In the genomic region with DNA sequence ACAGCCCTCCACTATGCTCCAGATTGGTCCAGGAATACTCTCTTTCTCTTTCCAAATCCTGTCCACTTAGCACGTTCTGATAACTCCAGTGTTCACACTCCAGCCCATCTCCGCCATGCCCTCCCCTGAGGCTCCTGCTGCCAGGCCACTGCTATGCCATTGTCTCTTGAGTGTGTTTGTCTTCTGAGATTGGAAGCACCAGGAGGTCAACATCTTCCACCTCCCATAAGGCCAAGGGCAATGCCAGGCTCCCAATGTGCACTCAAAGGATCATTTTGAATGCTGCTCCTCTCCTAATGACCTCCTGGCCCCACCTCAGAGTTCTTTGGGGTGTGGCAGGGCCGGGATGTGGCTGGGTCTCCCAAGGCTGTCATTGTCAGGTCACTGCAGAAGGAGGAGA, we compare ENCODE assay signal across 11 cellular contexts. TPM values are rescaled to one million over a fixed set of nuclear protein-coding genes. Genes with fewer than 3 reads are reported as not detected.
DNase-seq lines count a peak whose midpoint lies in the region; ATAC-seq and TF ChIP-seq lines count a peak whose summit lies in the region.
"Had no signal": no experiment of that assay in that cellular context is flagged by ENCODE, and none has a peak within 500 bp of the region (broad histone marks: within the 10 kb centered on the region; RNA-seq: fewer than 3 reads in every experiment).

No MANE protein-coding gene starts in this region.

- H3K18ac ChIP-seq in H9 (ENCODE audit: insufficient read length, low read depth, low read length), result no peak overlapping the region

- no peak overlapping the region for H3K27ac ChIP-seq in BLaER1
- no peak overlapping the region for H3K27ac ChIP-seq in H9 (ENCODE audit: insufficient read length, low read depth, low read length)
- no peak overlapping the region for H3K27ac ChIP-seq in duodenal mucosa (ENCODE audit: low read depth, low read length)
- H3K27ac ChIP-seq: prostate gland, WERI-Rb-1 had no signal

- H2BK120ac ChIP-seq in H9 (ENCODE audit: low read depth, low read length, poor library complexity, severe bottlenecking), result no peak overlapping the region

- H4K20me1 ChIP-seq in BLaER1 (peaks cover 37% of the 10 kb centered on the region), H9 (ENCODE audit: control insufficient read depth, insufficient read depth, insufficient read length) (no peaks in the 10 kb centered on the region)

- WGBS in H9 (ENCODE audit: extremely low coverage, insufficient read length, low lambda C conversion rate), result no CpG with 5 or more reads among the region's 3 CpGs

- H2AFZ ChIP-seq in H9 (ENCODE audit: low read length), result no peak overlapping the region

- H3K4me2 ChIP-seq in BLaER1, result peak overlapping the region; percentile 94
- peak overlapping the region; percentile 65 for H3K4me2 ChIP-seq in H9 (ENCODE audit: insufficient read depth, insufficient read length, low read length)

- H4K91ac ChIP-seq in H9 (ENCODE audit: insufficient read length, low read depth, low read length), result no peak overlapping the region

- no peak overlapping the region for H2AK5ac ChIP-seq in H9 (ENCODE audit: insufficient read length, low read length)

- H3K36me3 Mint-ChIP-seq in H9 (ENCODE audit: insufficient read depth in 1 of 3, low read depth in 3 of 3) (no peaks in the 10 kb centered on the region), nephron (ENCODE audit: low read depth) (no peaks in the 10 kb centered on the region)

- H3K4ac ChIP-seq in H9 (ENCODE audit: low read depth, low read length), result no peak overlapping the region

- H3K9me3 ChIP-seq in BLaER1, result no peaks in the 10 kb centered on the region
- no peaks in the 10 kb centered on the region for H3K9me3 ChIP-seq in H9 (ENCODE audit: control insufficient read depth, low read depth, low read length)
- no peaks in the 10 kb centered on the region for H3K9me3 ChIP-seq in duodenal mucosa (ENCODE audit: control insufficient read depth in 1 of 2, low read length in 2 of 2)
- H3K9me3 ChIP-seq: prostate gland had no signal

- H3K27me3 ChIP-seq in BLaER1 (peaks cover 40% of the 10 kb centered on the region), H9 (ENCODE audit: insufficient read depth, low read length) (peaks cover 27% of the 10 kb centered on the region), duodenal mucosa (ENCODE audit: control insufficient read depth in 1 of 2, insufficient read depth in 2 of 2, low read length in 2 of 2) (peaks cover 0 to 5% of the 10 kb centered on the region in 2 donors)

- no peak overlapping the region for H4K5ac ChIP-seq in H9 (ENCODE audit: insufficient read length, low read depth, low read length)

- no peak overlapping the region for H4K8ac ChIP-seq in H9 (replicated peaks; ENCODE audit: insufficient read length, low read depth, low read length)

- H3K4me3 Mint-ChIP-seq in H9, result peak overlapping the region; percentile 41 to 75; a peak in 4 of 5 replicates
- H3K4me3 Mint-ChIP-seq in nephron, result peak overlapping the region; percentile 10 to 52 (median 50)

- H3K79me2 ChIP-seq in H9 (ENCODE audit: insufficient read depth, low read length), result no peaks in the 10 kb centered on the region

- no peak overlapping the region for H3K23ac ChIP-seq in H9 (ENCODE audit: insufficient read length, low read depth, low read length)

- no peaks in the 10 kb centered on the region for H3K79me1 ChIP-seq in H9 (ENCODE audit: insufficient read depth, low read depth, low read length, poor library complexity, severe bottlenecking)

- peaks cover 35% of the 10 kb centered on the region for H3K4me1 ChIP-seq in BLaER1
- no peaks in the 10 kb centered on the region for H3K4me1 ChIP-seq in H9 (ENCODE audit: insufficient read depth, low read length)
- H3K4me1 ChIP-seq in duodenal mucosa (ENCODE audit: control insufficient read depth in 1 of 2, insufficient read depth in 2 of 2, low read length in 2 of 2), result peaks cover 48 to 49% of the 10 kb centered on the region in 2 donors

- H3K9ac ChIP-seq in BLaER1 (no peak overlapping the region), H9 (ENCODE audit: extremely low read depth, insufficient read length, low read length) (no peak overlapping the region), duodenal mucosa (ENCODE audit: low read depth in 1 of 2, low read length in 2 of 2) (no peak overlapping the region)

- H3K56ac ChIP-seq in H9 (ENCODE audit: insufficient read length, low read depth, low read length), result no peak overlapping the region

- H2BK20ac ChIP-seq in H9 (ENCODE audit: low read depth, low read length, poor library complexity, severe bottlenecking), result no peak overlapping the region

- H3K4me1 Mint-ChIP-seq in H9, result peaks cover 18 to 20% of the 10 kb centered on the region in 2 experiments
- H3K4me1 Mint-ChIP-seq in nephron, result no peaks in the 10 kb centered on the region

- H2BK15ac ChIP-seq in H9 (ENCODE audit: low read depth, low read length), result no peak overlapping the region

- H3K36me3 ChIP-seq in BLaER1 (no peaks in the 10 kb centered on the region), duodenal mucosa (ENCODE audit: control insufficient read depth in 1 of 2, insufficient read depth in 2 of 2, low read length in 2 of 2) (no peaks in the 10 kb centered on the region)
- H3K36me3 ChIP-seq: prostate gland, WERI-Rb-1 had no signal

- no peak overlapping the region for H2BK5ac ChIP-seq in H9 (ENCODE audit: insufficient read length, low read length)

- ATAC-seq in HG03097 (IDR thresholded peaks at IDR 0.05; ENCODE audit: low FRiP score, unreplicated experiment), result no peak

- no peak overlapping the region for H2BK12ac ChIP-seq in H9 (ENCODE audit: insufficient read length, low read depth, low read length)

- H3K9me3 Mint-ChIP-seq in H9 (no peaks in the 10 kb centered on the region; a peak in 1 of 5 replicates), nephron (no peaks in the 10 kb centered on the region)

- peaks cover 8% of the 10 kb centered on the region for H3K23me2 ChIP-seq in H9 (ENCODE audit: insufficient read length, low read depth, low read length, poor library complexity, severe bottlenecking)

- TF ChIP-seq CTCF in H9 (conservative IDR thresholded peaks at IDR 0.05) (no peak), nephron (IDR thresholded peaks at IDR 0.05; ENCODE audit: unreplicated experiment in 3 of 3) (no peak)

- H3K4me3 ChIP-seq in BLaER1 (no peak overlapping the region), duodenal mucosa (ENCODE audit: low read depth in 1 of 2, low read length in 2 of 2) (peak overlapping the region; percentile 26 to 67)

- H3K14ac ChIP-seq in H9 (ENCODE audit: insufficient read depth, low read length), result no peak overlapping the region

- no peak overlapping the region for H3K27ac Mint-ChIP-seq in H9
- H3K27ac Mint-ChIP-seq in nephron, result no peak overlapping the region

- DNase-seq in H9, result no peak
- no peak for DNase-seq in NCI-H226
- no peak for DNase-seq in SIG-M5 treated with dmso at 0.1 percent for 504 hours (lab: John Stamatoyannopoulos, UW; ENCODE audit: unreplicated experiment)
- no peak for DNase-seq in COLO829 (ENCODE audit: low spot score)
- DNase-seq: SHP77 had no signal

- H3T11ph ChIP-seq in H9 (ENCODE audit: low read length), result no peak overlapping the region

- H3K27me3 Mint-ChIP-seq in H9 (ENCODE audit: low read depth) (peaks cover 53% of the 10 kb centered on the region), nephron (ENCODE audit: low read depth) (peaks cover 90% of the 10 kb centered on the region)

RNA-seq across cellular contexts. Expression of gene IGIP, which starts 19.5 kb away (rescaled TPM):
- 0.52 and 0.53 TPM in 2 replicates for total RNA-seq in H9 (2021)

RNA-seq across cellular contexts. Expression of gene CYSTM1, which starts 29.8 kb away (rescaled TPM):
- total RNA-seq in H9 (2021), result 19.0 and 20.6 TPM in 2 replicates

RNA-seq across cellular contexts. Expression of gene PURA, which starts 31.3 kb away (rescaled TPM):
- total RNA-seq in H9 (2021), result 3.3 and 3.6 TPM in 2 replicates
